ENCODE assay signal across 26 cellular contexts in genomic region chr6:4661391-4661790, GRCh38.
"Had no signal": no experiment of that assay in that cellular context is flagged by ENCODE, and none has a peak within 500 bp of the region (broad histone marks: within the 10 kb centered on the region; RNA-seq: fewer than 3 reads in every experiment).

No MANE protein-coding gene starts in this region.

- DNase-seq: activated CD4-positive, alpha-beta memory T cell treated with anti-CD3 and anti-CD28 coated beads, Interleukin-2, amount 10 ng/mL, durations not matched to agents 7 days and 5 days; activated CD4-positive, alpha-beta T cell treated with anti-CD3 and anti-CD28 coated beads for 1 hour; activated CD4-positive, alpha-beta T cell treated with anti-CD3 and anti-CD28 coated beads, Interleukin-2, amount 10 ng/mL, durations not matched to agents 7 days and 5 days; activated naive CD8-positive, alpha-beta T cell treated with anti-CD3 and anti-CD28 coated beads, Interleukin-2, amount 50 U/mL, for 24 hours; activated T-cell treated with anti-CD3 and anti-CD28 coated beads, Interleukin-2, amount 50 U/mL, for 48 hours; amygdala; dermis blood vessel endothelial cell; effector CD8-positive, alpha-beta T cell; esophagus squamous epithelium; foreskin melanocyte; islet precursor cell; left ventricle myocardium inferior; naive B cell; nephron progenitor cell; right cardiac atrium; spleen; stimulated activated CD4-positive, alpha-beta T cell treated with anti-CD3 and anti-CD28 coated beads, Interleukin-2, amount 100 ng/mL, for 48 hours; stimulated activated naive CD4-positive, alpha-beta T cell treated with Interleukin-2 at 50 U/mL for 16 hours; SW 1271; T-helper 9 cell; uterus had no signal

- H3K79me2 ChIP-seq: parathyroid adenoma had no signal

- H3K27me3 ChIP-seq: breast epithelium, esophagus squamous epithelium, spleen, uterus had no signal

- H3K9me3 ChIP-seq: breast epithelium, esophagus squamous epithelium, left ventricle myocardium inferior, spleen, thoracic aorta, uterus had no signal

- H3K27ac ChIP-seq: breast epithelium, epithelial cell of prostate, esophagus squamous epithelium, left ventricle myocardium inferior, parathyroid adenoma, spleen, uterus had no signal

- H3K4me3 ChIP-seq: breast epithelium, esophagus squamous epithelium, left ventricle myocardium inferior, spleen, uterus had no signal

- FAIRE-seq: endometrium had no signal

- H3K4me1 ChIP-seq: breast epithelium, parathyroid adenoma, spleen, uterus had no signal

- H3K9ac ChIP-seq: parathyroid adenoma had no signal

- H2AFZ ChIP-seq: parathyroid adenoma had no signal

- ATAC-seq: activated naive CD8-positive, alpha-beta T cell treated with anti-CD3 and anti-CD28 coated beads, Interleukin-2, amount 50 U/mL, for 24 hours; right cardiac atrium had no signal

- H3K36me3 ChIP-seq: breast epithelium, esophagus squamous epithelium, left ventricle myocardium inferior, spleen, thoracic aorta, uterus had no signal
